ENCODE assay signal across 13 cellular contexts in genomic region chr7:20280475-20281351, GRCh38. TPM values are rescaled to one million over a fixed set of nuclear protein-coding genes. Genes with fewer than 3 reads are reported as not detected.
DNase-seq lines count a peak whose midpoint lies in the region; ATAC-seq and TF ChIP-seq lines count a peak whose summit lies in the region.
"Had no signal": no experiment of that assay in that cellular context is flagged by ENCODE, and none has a peak within 500 bp of the region (broad histone marks: within the 10 kb centered on the region; RNA-seq: fewer than 3 reads in every experiment).

No MANE protein-coding gene starts in this region.

- H2AFZ ChIP-seq in KMS-11 (ENCODE audit: low read depth) = peak overlapping the region; percentile 7

- no peaks in the 10 kb centered on the region for H3K9me3 ChIP-seq in sigmoid colon

- H3K36me3 ChIP-seq in KMS-11 (ENCODE audit: insufficient read depth) (no peaks in the 10 kb centered on the region), sigmoid colon (no peaks in the 10 kb centered on the region)

- no peak overlapping the region for H3K9ac ChIP-seq in KMS-11

- no peak overlapping the region for H3K4me3 Mint-ChIP-seq in mesothelial cell of epicardium
- H3K4me3 Mint-ChIP-seq: T-helper 2 cell treated with Interferon-gamma antibody and Interleukin-4, amounts not matched to agents 5 μg/mL and 100 μg/mL, for 36 hours had no signal

- H3K27me3 ChIP-seq in KMS-11 (ENCODE audit: insufficient read depth, low read depth) (no peaks in the 10 kb centered on the region), sigmoid colon (no peaks in the 10 kb centered on the region)

- intact Hi-C loops in sigmoid colon (cut with DNase I) = no loop called here

- in situ Hi-C loops in astrocyte of the cerebellum (cut with HindIII; ENCODE audit: low sequenced_read_pairs) = no loop called here

- no peaks in the 10 kb centered on the region for H3K27me3 Mint-ChIP-seq in mesothelial cell of epicardium (ENCODE audit: low read depth)

- peaks cover 15% of the 10 kb centered on the region for H3K4me1 Mint-ChIP-seq in mesothelial cell of epicardium

- no peaks in the 10 kb centered on the region for H3K36me3 Mint-ChIP-seq in mesothelial cell of epicardium

- peak overlapping the region; percentile 57 for H3K27ac Mint-ChIP-seq in mesothelial cell of epicardium
- H3K27ac Mint-ChIP-seq: T-helper 2 cell treated with Interferon-gamma antibody and Interleukin-4, amounts not matched to agents 5 μg/mL and 100 μg/mL, for 36 hours had no signal

- H3K9me3 Mint-ChIP-seq in mesothelial cell of epicardium = peaks cover 4% of the 10 kb centered on the region
- H3K9me3 Mint-ChIP-seq: T-helper 2 cell treated with Interferon-gamma antibody and Interleukin-4, amounts not matched to agents 5 μg/mL and 100 μg/mL, for 36 hours had no signal

- TF ChIP-seq POLR2A in sigmoid colon (IDR thresholded peaks at IDR 0.05) = no peak

- DNase-seq in EH (ENCODE audit: low read depth) = peak; percentile 26
- DNase-seq in astrocyte of the cerebellum (ENCODE audit: low read depth) = peak; percentile 82
- no peak for DNase-seq in mesothelial cell of epicardium (ENCODE audit: low spot score in 2 of 2, unreplicated experiment in 2 of 2)
- DNase-seq in sigmoid colon = no peak
- no peak for DNase-seq in NCI-H1417 treated with DMSO at 0.1 percent for 48 hours (lab: John Stamatoyannopoulos, UW)
- DNase-seq: aorta, NCI-H1694 treated with DMSO at 0.1 percent for 48 hours, retina had no signal

- no peaks in the 10 kb centered on the region for H4K20me1 ChIP-seq in KMS-11 (ENCODE audit: insufficient read depth)

- H3K79me2 ChIP-seq in KMS-11 (ENCODE audit: insufficient read depth, low read depth) = no peaks in the 10 kb centered on the region

- peak overlapping the region; percentile 79; the same call in 1 of the 2 replicates for H3K27ac ChIP-seq in KMS-11
- H3K27ac ChIP-seq in sigmoid colon = no peak overlapping the region

- WGBS in sigmoid colon, 2 donors = 81 to 82% methylated on average over 8 of the region's 8 CpGs

- ATAC-seq in HG03520 (IDR thresholded peaks at IDR 0.05; ENCODE audit: unreplicated experiment) (no peak), HG03175 (IDR thresholded peaks at IDR 0.05; ENCODE audit: unreplicated experiment) (no peak)

- H3K4me2 ChIP-seq in KMS-11 = peak overlapping the region; percentile 89; the same call in 1 of the 2 replicates

- no peak for TF ChIP-seq EP300 in sigmoid colon (IDR thresholded peaks at IDR 0.05)

- TF ChIP-seq CTCF in KMS-11 (conservative IDR thresholded peaks at IDR 0.05; ENCODE audit: low read depth, low read length) = no peak
- no peak for TF ChIP-seq CTCF in astrocyte of the cerebellum (IDR thresholded peaks at IDR 0.05; ENCODE audit: low read depth, low read length, missing control alignments)
- no peak for TF ChIP-seq CTCF in mesothelial cell of epicardium (IDR thresholded peaks at IDR 0.05; ENCODE audit: unreplicated experiment)
- no peak for TF ChIP-seq CTCF in sigmoid colon (IDR thresholded peaks at IDR 0.05)

- H3K4me3 ChIP-seq in KMS-11 (IDR thresholded peaks at IDR 0.05; ENCODE audit: insufficient read depth, low read depth, low read length) (no peak overlapping the region), astrocyte of the cerebellum (ENCODE audit: low read depth, low read length) (no peak overlapping the region), sigmoid colon (no peak overlapping the region)

- H3K4me1 ChIP-seq in KMS-11 (ENCODE audit: low read depth, poor library complexity, severe bottlenecking) (peaks cover 61% of the 10 kb centered on the region), sigmoid colon (no peaks in the 10 kb centered on the region)

RNA-seq across cellular contexts. Expression of gene ITGB8, which starts 50.0 kb away (rescaled TPM):
- total RNA-seq in mesothelial cell of epicardium (15.3 to 15.6 TPM (median 15.3 TPM) in 3 replicates), sigmoid colon (10 to 100 TPM in 3 of 4 donors, 1 to 10 TPM in 1; 9.0 to 22.4 (median 20.2) TPM)
- polyA plus RNA-seq in sigmoid colon = 1 to 10 TPM in 1 of 3 donors, under 1 TPM in 2; 0.23 to 1.9 (median 0.60) TPM
- total RNA-seq: OCI-LY7 had no signal

Comparison
In these comparisons a context has a peak if more than half of its experiments do, and no peak if none do; other contexts are left out.
1. DNase-seq: peak in EH (single experiment) and astrocyte of the cerebellum (single experiment); none in mesothelial cell of epicardium (0 of 2), sigmoid colon (single experiment) and NCI-H1417 treated with DMSO at 0.1 percent for 48 hours (single experiment).